16 cellular contexts compared by ENCODE assay signal in genomic region chr10:97759981-97760345, GRCh38. TPM values are rescaled to one million over a fixed set of nuclear protein-coding genes. Genes with fewer than 3 reads are reported as not detected.
A peak's percentile ranks its signal among the peaks of the same experiment; 100 is the strongest.
DNase-seq lines count a peak whose midpoint lies in the region; ATAC-seq and TF ChIP-seq lines count a peak whose summit lies in the region.
"Had no signal": no experiment of that assay in that cellular context is flagged by ENCODE, and none has a peak within 500 bp of the region (broad histone marks: within the 10 kb centered on the region; RNA-seq: fewer than 3 reads in every experiment).

No MANE protein-coding gene starts in this region.

- H3K36me3 Mint-ChIP-seq in activated naive CD4-positive, alpha-beta T cell treated with anti-CD3 and anti-CD28 coated beads, Interleukin-2, amount 10 ng/mL, durations not matched to agents 7 days and 5 days = peaks cover 22% of the 10 kb centered on the region
- peaks cover 22% of the 10 kb centered on the region for H3K36me3 Mint-ChIP-seq in activated naive CD4-positive, alpha-beta T cell treated with anti-CD3 and anti-CD28 coated beads for 36 hours (ENCODE audit: low read depth)
- H3K36me3 Mint-ChIP-seq in immature natural killer cell = peaks cover 8 to 32% (median 15%) of the 10 kb centered on the region in 3 donors
- H3K36me3 Mint-ChIP-seq: IgD-negative memory B cell had no signal

- no peaks in the 10 kb centered on the region for H3K27me3 Mint-ChIP-seq in activated naive CD4-positive, alpha-beta T cell treated with anti-CD3 and anti-CD28 coated beads, Interleukin-2, amount 10 ng/mL, durations not matched to agents 7 days and 5 days
- no peaks in the 10 kb centered on the region for H3K27me3 Mint-ChIP-seq in activated naive CD4-positive, alpha-beta T cell treated with anti-CD3 and anti-CD28 coated beads for 36 hours (ENCODE audit: low read depth)
- H3K27me3 Mint-ChIP-seq in immature natural killer cell (ENCODE audit: low read depth in 3 of 3) = peaks cover 0 to 2% (median 2%) of the 10 kb centered on the region in 3 donors
- H3K27me3 Mint-ChIP-seq: IgD-negative memory B cell had no signal

- H3K4me1 Mint-ChIP-seq in activated naive CD4-positive, alpha-beta T cell treated with anti-CD3 and anti-CD28 coated beads, Interleukin-2, amount 10 ng/mL, durations not matched to agents 7 days and 5 days = no peaks in the 10 kb centered on the region
- H3K4me1 Mint-ChIP-seq in activated naive CD4-positive, alpha-beta T cell treated with anti-CD3 and anti-CD28 coated beads for 36 hours (ENCODE audit: low read depth) = no peaks in the 10 kb centered on the region
- H3K4me1 Mint-ChIP-seq in immature natural killer cell = no peaks in the 10 kb centered on the region
- H3K4me1 Mint-ChIP-seq: CD8-positive, alpha-beta memory T cell had no signal

- no peak overlapping the region for H3K27ac Mint-ChIP-seq in activated naive CD4-positive, alpha-beta T cell treated with anti-CD3 and anti-CD28 coated beads, Interleukin-2, amount 10 ng/mL, durations not matched to agents 7 days and 5 days
- no peak overlapping the region for H3K27ac Mint-ChIP-seq in activated naive CD4-positive, alpha-beta T cell treated with anti-CD3 and anti-CD28 coated beads for 36 hours
- no peak overlapping the region for H3K27ac Mint-ChIP-seq in immature natural killer cell
- H3K27ac Mint-ChIP-seq: IgD-negative memory B cell had no signal

- TF ChIP-seq EP300 in sigmoid colon (IDR thresholded peaks at IDR 0.05) = no peak

- no peaks in the 10 kb centered on the region for H3K27me3 ChIP-seq in adipocyte (replicated peaks; ENCODE audit: control insufficient read depth, insufficient read depth, low read length)
- H3K27me3 ChIP-seq in layer of hippocampus (ENCODE audit: control insufficient read depth, insufficient read depth, low read length) = no peaks in the 10 kb centered on the region
- H3K27me3 ChIP-seq in sigmoid colon = no peaks in the 10 kb centered on the region
- H3K27me3 ChIP-seq in uterus = no peaks in the 10 kb centered on the region
- H3K27me3 ChIP-seq: BLaER1 treated with 17β-estradiol and CSF1 and Interleukin-3, amounts not matched to agents 10 nM and 100 nM; Peyer's patch had no signal

- H3K9me3 ChIP-seq in adipocyte (ENCODE audit: control insufficient read depth, low read length) (no peaks in the 10 kb centered on the region), sigmoid colon (no peaks in the 10 kb centered on the region), uterus (no peaks in the 10 kb centered on the region)
- H3K9me3 ChIP-seq: BLaER1 treated with 17β-estradiol and CSF1 and Interleukin-3, amounts not matched to agents 10 nM and 100 nM; Peyer's patch had no signal

- peaks cover 45% of the 10 kb centered on the region for H3K36me3 ChIP-seq in adipocyte (ENCODE audit: control insufficient read depth, insufficient read depth, low read length, severe bottlenecking)
- H3K36me3 ChIP-seq in sigmoid colon = peaks cover 15 to 63% (median 44%) of the 10 kb centered on the region in 4 donors
- no peaks in the 10 kb centered on the region for H3K36me3 ChIP-seq in uterus

- peak; percentile 9 for DNase-seq in activated naive CD4-positive, alpha-beta T cell treated with anti-CD3 and anti-CD28 coated beads, Interleukin-2, amount 10 ng/mL, durations not matched to agents 7 days and 5 days
- no peak for DNase-seq in activated naive CD4-positive, alpha-beta T cell treated with anti-CD3 and anti-CD28 coated beads for 36 hours
- DNase-seq in adipocyte (ENCODE audit: low read depth) (no peak), sigmoid colon (no peak), uterus (no peak), immature natural killer cell (no peak)
- DNase-seq: NCI-H2081 treated with DMSO at 0.1 percent for 48 hours, NCI-H524 treated with DMSO at 0.1 percent for 48 hours had no signal

- TF ChIP-seq POLR2A in sigmoid colon (IDR thresholded peaks at IDR 0.05) = no peak
- TF ChIP-seq POLR2A in uterus (IDR thresholded peaks at IDR 0.05) = no peak

- no peaks in the 10 kb centered on the region for H3K9me3 Mint-ChIP-seq in activated naive CD4-positive, alpha-beta T cell treated with anti-CD3 and anti-CD28 coated beads, Interleukin-2, amount 10 ng/mL, durations not matched to agents 7 days and 5 days
- no peaks in the 10 kb centered on the region for H3K9me3 Mint-ChIP-seq in activated naive CD4-positive, alpha-beta T cell treated with anti-CD3 and anti-CD28 coated beads for 36 hours
- H3K9me3 Mint-ChIP-seq in immature natural killer cell = no peaks in the 10 kb centered on the region
- H3K9me3 Mint-ChIP-seq: CD8-positive, alpha-beta memory T cell; GM23338; IgD-negative memory B cell had no signal

- 69 to 72% methylated on average over 4 of the region's 4 CpGs for WGBS in sigmoid colon, 2 donors

- H3K27ac ChIP-seq in layer of hippocampus (ENCODE audit: low read depth, low read length) (peak overlapping the region; percentile 74), sigmoid colon (peak overlapping the region in 3 of 4 donors; percentile 26 to 60 (median 43)), uterus (no peak overlapping the region)
- H3K27ac ChIP-seq: BLaER1 treated with 17β-estradiol and CSF1 and Interleukin-3, amounts not matched to agents 10 nM and 100 nM; Peyer's patch had no signal

- TF ChIP-seq CTCF in sigmoid colon (IDR thresholded peaks at IDR 0.05) (no peak), uterus (IDR thresholded peaks at IDR 0.05) (no peak)

- no peak overlapping the region for H3K4me3 ChIP-seq in adipocyte (ENCODE audit: low read length)
- no peak overlapping the region for H3K4me3 ChIP-seq in sigmoid colon
- H3K4me3 ChIP-seq in uterus = no peak overlapping the region
- H3K4me3 ChIP-seq: BLaER1 treated with 17β-estradiol and CSF1 and Interleukin-3, amounts not matched to agents 10 nM and 100 nM; GM23338; Peyer's patch had no signal

- intact Hi-C loops in activated naive CD4-positive, alpha-beta T cell treated with anti-CD3 and anti-CD28 coated beads for 36 hours (cut with micrococcal nuclease) = loop anchor here (1.0 kb wide), 1 partner anchor 109 kb away; no protein-coding TSS in a partner anchor
- intact Hi-C loops in sigmoid colon (cut with DNase I) (no loop called here), uterus (cut with DNase I; ENCODE audit: low total_unique reads) (no loop called here)

- H3K4me1 ChIP-seq in adipocyte (ENCODE audit: control insufficient read depth, insufficient read depth, low read length) = peaks cover 20% of the 10 kb centered on the region
- H3K4me1 ChIP-seq in sigmoid colon = no peaks in the 10 kb centered on the region
- no peaks in the 10 kb centered on the region for H3K4me1 ChIP-seq in uterus
- H3K4me1 ChIP-seq: Peyer's patch had no signal

- peak overlapping the region; percentile 7 for H3K9ac ChIP-seq in adipocyte (ENCODE audit: low read length)
- H3K9ac ChIP-seq: BLaER1 treated with 17β-estradiol and CSF1 and Interleukin-3, amounts not matched to agents 10 nM and 100 nM had no signal

- no peak for ATAC-seq in HG02610 (IDR thresholded peaks at IDR 0.05; ENCODE audit: unreplicated experiment)

- CTCF ChIA-PET in activated naive CD4-positive, alpha-beta T cell treated with anti-CD3 and anti-CD28 coated beads, Interleukin-2, amount 10 ng/mL, durations not matched to agents 7 days and 5 days (lab: Charles Lee) = interaction anchor here (0.7 to 2.6 kb wide), 8 partner anchors 8 to 282 kb away, joined by 3 to 6 read pairs (median 4); no protein-coding TSS in a partner anchor
- CTCF ChIA-PET in activated naive CD4-positive, alpha-beta T cell treated with anti-CD3 and anti-CD28 coated beads for 36 hours (lab: Charles Lee) = interaction anchor here (0.7 to 2.3 kb wide), 11 partner anchors 11 to 286 kb away, joined by 3 to 14 read pairs (median 3); partner anchors contain the start of gene SFRP5

- no peak overlapping the region for H3K4me3 Mint-ChIP-seq in activated naive CD4-positive, alpha-beta T cell treated with anti-CD3 and anti-CD28 coated beads, Interleukin-2, amount 10 ng/mL, durations not matched to agents 7 days and 5 days
- no peak overlapping the region for H3K4me3 Mint-ChIP-seq in activated naive CD4-positive, alpha-beta T cell treated with anti-CD3 and anti-CD28 coated beads for 36 hours
- no peak overlapping the region for H3K4me3 Mint-ChIP-seq in immature natural killer cell
- H3K4me3 Mint-ChIP-seq: CD8-positive, alpha-beta memory T cell; GM23338; IgD-negative memory B cell had no signal

RNA-seq across cellular contexts. Expression of gene SFRP5, which starts 11.8 kb away (rescaled TPM):
- not detected for total RNA-seq in activated naive CD4-positive, alpha-beta T cell treated with anti-CD3 and anti-CD28 coated beads for 36 hours
- total RNA-seq in sigmoid colon (10 to 100 TPM in 3 of 4 donors, 1 to 10 TPM in 1; 9.9 to 24.6 (median 21.4) TPM), uterus (10 to 100 TPM in 1 of 4 donors, under 1 TPM in 1, not detected in 2; 0.24 to 59.1 TPM)
- polyA plus RNA-seq in sigmoid colon (1 to 10 TPM in 1 of 3 donors, under 1 TPM in 2; 0.46 to 5.0 (median 0.60) TPM), immature natural killer cell (not detected)
- total RNA-seq: CD8-positive, alpha-beta memory T cell; G401 had no signal
- polyA plus RNA-seq: IgD-negative memory B cell had no signal

RNA-seq across cellular contexts. Expression of gene ZFYVE27, which starts 23.0 kb away (rescaled TPM):
- total RNA-seq in activated naive CD4-positive, alpha-beta T cell treated with anti-CD3 and anti-CD28 coated beads for 36 hours = 10 to 100 TPM; 18.0 to 18.4 TPM
- total RNA-seq in sigmoid colon = 10 to 100 TPM in 3 of 4 donors, 1 to 10 TPM in 1; 8.9 to 15.9 (median 12.4) TPM
- 10 to 100 TPM in 1 of 3 donors, 1 to 10 TPM in 2; 7.2 to 42.2 (median 7.9) TPM for polyA plus RNA-seq in sigmoid colon
- total RNA-seq in uterus = 10 to 100 TPM in 3 of 4 donors, 1 to 10 TPM in 1; 2.8 to 32.3 (median 16.7) TPM
- polyA plus RNA-seq in immature natural killer cell = 10 to 100 TPM; 20.0 to 31.8 (median 26.1) TPM

RNA-seq across cellular contexts. Expression of gene MARVELD1, which starts 46.4 kb away (rescaled TPM):
- total RNA-seq in activated naive CD4-positive, alpha-beta T cell treated with anti-CD3 and anti-CD28 coated beads for 36 hours = 1 to 10 TPM; 2.7 to 3.4 TPM
- total RNA-seq in sigmoid colon = 10 to 100 TPM; 17.3 to 40.7 (median 22.0) TPM
- 10 to 100 TPM; 16.2 to 22.2 (median 16.7) TPM for polyA plus RNA-seq in sigmoid colon
- 100 to 1,000 TPM in 1 of 4 donors, 10 to 100 TPM in 3; 36.9 to 158 (median 59.4) TPM for total RNA-seq in uterus
- polyA plus RNA-seq in immature natural killer cell = 1 to 10 TPM in 1 of 3 donors, under 1 TPM in 1, not detected in 1; 0.19 to 1.0 TPM

Comparison
In these comparisons a context has a peak if more than half of its experiments do, and no peak if none do; other contexts are left out.
1. H3K27ac ChIP-seq: peak in layer of hippocampus (single experiment) and sigmoid colon (3 of 4); none in uterus (0 of 2).
2. RNA of gene MARVELD1, which starts 46.4 kb away (total RNA-seq): 36.9 to 158 TPM in uterus and 17.3 to 40.7 TPM in sigmoid colon; 2.7 to 3.4 TPM in activated naive CD4-positive, alpha-beta T cell treated with anti-CD3 and anti-CD28 coated beads for 36 hours; every median in the first group is over 4 times any median in the second.